ENCODE assay signal across 8 cellular contexts in genomic region chr12:48119834-48120195, GRCh38. TPM values are rescaled to one million over a fixed set of nuclear protein-coding genes. Genes with fewer than 3 reads are reported as not detected.
A peak's percentile ranks its signal among the peaks of the same experiment; 100 is the strongest.
DNase-seq lines count a peak whose midpoint lies in the region; ATAC-seq and TF ChIP-seq lines count a peak whose summit lies in the region.

No MANE protein-coding gene starts in this region.

- peaks cover 12% of the 10 kb centered on the region for H3K27me3 Mint-ChIP-seq in CD4-positive, alpha-beta T cell

- H3K4me3 Mint-ChIP-seq in CD4-positive, alpha-beta T cell, result peak overlapping the region; percentile 98

- H3K9me3 Mint-ChIP-seq in CD4-positive, alpha-beta T cell, result no peaks in the 10 kb centered on the region

- ATAC-seq in CD4-positive, alpha-beta T cell (ENCODE audit: poor library complexity), result no peak
- ATAC-seq in HG02623 (IDR thresholded peaks at IDR 0.05; ENCODE audit: unreplicated experiment) (no peak), HG02938 (IDR thresholded peaks at IDR 0.05; ENCODE audit: unreplicated experiment) (no peak), HG02970 (IDR thresholded peaks at IDR 0.05; ENCODE audit: low FRiP score, unreplicated experiment) (no peak)

- peaks cover 29% of the 10 kb centered on the region for H3K4me1 Mint-ChIP-seq in CD4-positive, alpha-beta T cell (ENCODE audit: low read depth)

- H3K27me3 ChIP-seq in CD4-positive, alpha-beta T cell (ENCODE audit: control insufficient read depth, insufficient read depth, low read length), result no peaks in the 10 kb centered on the region
- H3K27me3 ChIP-seq in ectodermal cell (ENCODE audit: control insufficient read depth, insufficient read depth, low read length, poor library complexity, severe bottlenecking) (no peaks in the 10 kb centered on the region), neural cell (ENCODE audit: insufficient read depth, low read depth, low read length) (no peaks in the 10 kb centered on the region)

- H3K9ac ChIP-seq in neural cell (ENCODE audit: low read length), result peak overlapping the region; percentile 81

- peaks cover 16% of the 10 kb centered on the region for H3K4me1 ChIP-seq in ectodermal cell (ENCODE audit: control insufficient read depth, insufficient read depth, low read length)

- TF ChIP-seq RAD21 in neural cell (conservative IDR thresholded peaks at IDR 0.05), result no peak

- no peak for DNase-seq in CD4-positive, alpha-beta T cell
- no peak for DNase-seq in LNCaP clone FGC (ENCODE audit: low read depth)
- DNase-seq in HK-2 (ENCODE audit: unreplicated experiment), result no peak

- no peak for TF ChIP-seq CTCF in CD4-positive, alpha-beta T cell (IDR thresholded peaks at IDR 0.05)
- TF ChIP-seq CTCF in LNCaP clone FGC (IDR thresholded peaks at IDR 0.05; ENCODE audit: control insufficient read depth, extremely low read depth, insufficient read depth), result no peak
- no peak for TF ChIP-seq CTCF in neural cell (IDR thresholded peaks at IDR 0.05; ENCODE audit: poor library complexity, severe bottlenecking)

- H3K36me3 Mint-ChIP-seq in CD4-positive, alpha-beta T cell (ENCODE audit: low read depth), result peaks cover 18% of the 10 kb centered on the region

- CTCF ChIA-PET in CD4-positive, alpha-beta T cell (lab: Charles Lee), result interaction anchor here (1.2 kb wide), 1 partner anchor 38 kb away, joined by 3 read pairs; no protein-coding TSS in a partner anchor

- no peaks in the 10 kb centered on the region for H4K20me1 ChIP-seq in neural cell (ENCODE audit: insufficient read depth)

- peak overlapping the region; percentile 52 for H3K27ac Mint-ChIP-seq in CD4-positive, alpha-beta T cell

- H3K9me3 ChIP-seq in CD4-positive, alpha-beta T cell (ENCODE audit: control insufficient read depth, low read length), result no peaks in the 10 kb centered on the region
- no peaks in the 10 kb centered on the region for H3K9me3 ChIP-seq in ectodermal cell (ENCODE audit: control insufficient read depth, low read length)
- H3K9me3 ChIP-seq in neural cell (ENCODE audit: low read length), result no peaks in the 10 kb centered on the region

- peak overlapping the region; percentile 79 for H3K4me3 ChIP-seq in LNCaP clone FGC (ENCODE audit: low read depth, low read length)
- H3K4me3 ChIP-seq in ectodermal cell (ENCODE audit: insufficient read depth, low read depth, low read length), result peak overlapping the region; percentile 66
- H3K4me3 ChIP-seq in neural cell (ENCODE audit: low read length), result peak overlapping the region; percentile 84

- TF ChIP-seq EP300 in neural cell (conservative IDR thresholded peaks at IDR 0.05; ENCODE audit: poor library complexity, severe bottlenecking), result no peak

- peak overlapping the region; percentile 86 for H2AFZ ChIP-seq in neural cell (ENCODE audit: low read depth, low read length)

- peak overlapping the region; percentile 50 for H3K4me2 ChIP-seq in neural cell (ENCODE audit: low read length)

- H3K36me3 ChIP-seq in ectodermal cell (ENCODE audit: control insufficient read depth, insufficient read depth, low read length) (peaks cover 15% of the 10 kb centered on the region), neural cell (ENCODE audit: insufficient read depth, low read length) (peaks cover 4% of the 10 kb centered on the region)

- POLR2A ChIA-PET in CD4-positive, alpha-beta T cell (lab: Charles Lee), result interaction anchor here (1.0 to 2.2 kb wide), 3 partner anchors 14 to 80 kb away, joined by 4 to 19 read pairs (median 11); partner anchors contain the start of genes ASB8 and SENP1

- peaks cover 16% of the 10 kb centered on the region for H3K79me2 ChIP-seq in neural cell (replicated peaks; ENCODE audit: insufficient read depth, low read length)

- no peaks in the 10 kb centered on the region for H3K9me2 ChIP-seq in neural cell (ENCODE audit: insufficient read depth, low read length)

- WGBS in ectodermal cell, 2 experiments, result 2 to 4% methylated on average over 5 of the region's 5 CpGs

- intact Hi-C loops in CD4-positive, alpha-beta T cell (cut with DNase I, micrococcal nuclease), result no loop called here

- no peaks in the 10 kb centered on the region for H3F3A ChIP-seq in neural cell (ENCODE audit: insufficient read depth, low read length, poor library complexity, severe bottlenecking)

- H3K27ac ChIP-seq in CD4-positive, alpha-beta T cell (ENCODE audit: low read depth, low read length), result no peak overlapping the region
- H3K27ac ChIP-seq in ectodermal cell (ENCODE audit: insufficient read depth, low read depth, low read length, poor library complexity, severe bottlenecking) (peak overlapping the region; percentile 91), neural cell (ENCODE audit: low read length) (peak overlapping the region; percentile 83)

TF ChIP-seq in neural cell, 6 proteins besides CTCF, POLR2A, EP300 and RAD21:
- TF ChIP-seq REST (IDR thresholded peaks at IDR 0.05; ENCODE audit: borderline replicate concordance), result no peak
- TF ChIP-seq MXI1 (conservative IDR thresholded peaks at IDR 0.05; ENCODE audit: poor library complexity, severe bottlenecking), result peak; percentile 45
- TF ChIP-seq SMC3 (conservative IDR thresholded peaks at IDR 0.05; ENCODE audit: poor library complexity), result peak; percentile 3
- TF ChIP-seq TAF1 (IDR thresholded peaks at IDR 0.05; ENCODE audit: low read depth), result no peak
- no peak for TF ChIP-seq EZH2 (IDR thresholded peaks at IDR 0.05; ENCODE audit: borderline replicate concordance, insufficient read depth, low read length, poor library complexity, severe bottlenecking)
- TF ChIP-seq POLR2AphosphoS5 (IDR thresholded peaks at IDR 0.05), result no peak
TF ChIP-seq in neural cell: peak in this region for 2.

RNA-seq across cellular contexts. Expression of gene PFKM, which starts 0.7 kb away (rescaled TPM):
- total RNA-seq in CD4-positive, alpha-beta T cell, result 1 to 10 TPM; 9.3 to 9.4 TPM
- 122 TPM for polyA plus RNA-seq in ectodermal cell (2013, experiment 1 of 4)
- polyA plus RNA-seq in ectodermal cell (2013, experiment 2 of 4), result 124 TPM
- polyA plus RNA-seq in ectodermal cell (2013, experiment 3 of 4), result 92.8 TPM
- polyA plus RNA-seq in ectodermal cell (2013, experiment 4 of 4), result 110 TPM
- polyA plus RNA-seq in neural cell, result 122 and 137 TPM in 2 replicates
- 119 and 121 TPM in 2 replicates for polyA minus RNA-seq in neural cell

RNA-seq across cellular contexts. Expression of gene SENP1, which starts 13.9 kb away (rescaled TPM):
- 10 to 100 TPM; 20.3 to 25.7 TPM for total RNA-seq in CD4-positive, alpha-beta T cell
- polyA plus RNA-seq in ectodermal cell (2013, experiment 1 of 4), result 31.9 TPM
- polyA plus RNA-seq in ectodermal cell (2013, experiment 2 of 4), result 30.5 TPM
- 28.1 TPM for polyA plus RNA-seq in ectodermal cell (2013, experiment 3 of 4)
- polyA plus RNA-seq in ectodermal cell (2013, experiment 4 of 4), result 31.0 TPM
- polyA plus RNA-seq in neural cell, result 12.3 and 14.0 TPM in 2 replicates
- polyA minus RNA-seq in neural cell, result 56.0 and 61.0 TPM in 2 replicates

RNA-seq across cellular contexts. Expression of gene ASB8, which starts 37.5 kb away (rescaled TPM):
- 10 to 100 TPM; 50.9 TPM for total RNA-seq in CD4-positive, alpha-beta T cell
- polyA plus RNA-seq in ectodermal cell (2013, experiment 1 of 4), result 12.2 TPM
- 11.5 TPM for polyA plus RNA-seq in ectodermal cell (2013, experiment 2 of 4)
- 8.1 TPM for polyA plus RNA-seq in ectodermal cell (2013, experiment 3 of 4)
- 10.8 TPM for polyA plus RNA-seq in ectodermal cell (2013, experiment 4 of 4)
- polyA plus RNA-seq in neural cell, result 41.7 and 54.8 TPM in 2 replicates
- polyA minus RNA-seq in neural cell, result 43.2 and 47.7 TPM in 2 replicates
